In the genomic region with DNA sequence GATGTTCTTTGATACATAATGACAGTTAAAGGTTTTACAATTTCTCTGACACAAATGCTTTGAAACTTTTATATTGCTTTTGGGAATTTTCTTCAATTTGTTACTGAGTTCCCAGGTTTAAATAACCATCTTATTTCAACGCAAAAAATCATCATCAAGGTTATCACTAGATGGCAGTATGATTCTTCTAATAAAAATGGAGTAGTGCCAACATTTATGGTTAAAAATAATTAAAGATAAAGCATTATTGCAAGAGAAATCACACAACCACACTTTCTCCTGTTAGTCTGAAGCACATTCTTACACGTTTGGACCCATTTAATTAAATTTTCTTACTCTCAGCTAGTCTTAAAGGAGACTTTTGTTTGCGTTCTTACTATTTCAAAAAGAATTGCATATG, we compare ENCODE assay signal across 12 cellular contexts.
DNase-seq lines count a peak whose midpoint lies in the region; ATAC-seq and TF ChIP-seq lines count a peak whose summit lies in the region.
"Had no signal": no experiment of that assay in that cellular context is flagged by ENCODE, and none has a peak within 500 bp of the region (broad histone marks: within the 10 kb centered on the region; RNA-seq: fewer than 3 reads in every experiment).

No MANE protein-coding gene starts in this region.

- DNase-seq in cardiac muscle cell (ENCODE audit: low read depth in 1 of 2, low spot score in 1 of 2): peak; percentile 0 to 10
- no peak for DNase-seq in heart left ventricle
- DNase-seq in fibroblast of pulmonary artery (ENCODE audit: low read depth): peak; percentile 1
- no peak for DNase-seq in stimulated activated naive B cell treated with anti-CD40 and anti-IgM and Interleukin-4, amounts not matched to agents 10 μg/mL and 1 μg/mL and 100 μg/mL, for 72 hours
- DNase-seq in iPS-NIHi11 (ENCODE audit: low spot score): no peak
- DNase-seq: HCEC 1CT; NK-92 treated with Interleukin-12 subunit alpha and Interleukin-12 subunit beta, amount 100 ng/mL, for 24 hours; testis had no signal

- no peaks in the 10 kb centered on the region for H3K9me3 ChIP-seq in cardiac muscle cell (ENCODE audit: low read depth)
- H3K9me3 ChIP-seq in heart left ventricle: no peaks in the 10 kb centered on the region
- no peaks in the 10 kb centered on the region for H3K9me3 ChIP-seq in OCI-LY3 (ENCODE audit: insufficient read depth, low read length)
- H3K9me3 ChIP-seq: testis had no signal

- H3K4me1 Mint-ChIP-seq in stimulated activated naive B cell treated with anti-CD40 and anti-IgM and Interleukin-4, amounts not matched to agents 10 μg/mL and 1 μg/mL and 100 μg/mL, for 72 hours: no peaks in the 10 kb centered on the region

- no peak overlapping the region for H3K27ac ChIP-seq in cardiac muscle cell
- H3K27ac ChIP-seq in heart left ventricle: no peak overlapping the region
- H3K27ac ChIP-seq in OCI-LY3 (ENCODE audit: low read length): no peak overlapping the region
- H3K27ac ChIP-seq: testis had no signal

- H3K27me3 ChIP-seq in cardiac muscle cell: no peaks in the 10 kb centered on the region
- no peaks in the 10 kb centered on the region for H3K27me3 ChIP-seq in heart left ventricle
- H3K27me3 ChIP-seq in OCI-LY3 (ENCODE audit: low read depth, low read length): no peaks in the 10 kb centered on the region
- H3K27me3 ChIP-seq: testis had no signal

- no peaks in the 10 kb centered on the region for H3K79me2 ChIP-seq in OCI-LY3 (ENCODE audit: low read length)

- ATAC-seq in heart left ventricle: no peak
- no peak for ATAC-seq in stimulated activated naive B cell treated with anti-CD40 and anti-IgM and Interleukin-4, amounts not matched to agents 10 μg/mL and 1 μg/mL and 100 μg/mL, for 72 hours (replicated peaks)
- ATAC-seq in HG02610 (IDR thresholded peaks at IDR 0.05; ENCODE audit: unreplicated experiment): no peak
- ATAC-seq in GM21528 (IDR thresholded peaks at IDR 0.05; ENCODE audit: low FRiP score, unreplicated experiment): no peak
- ATAC-seq: sciatic nerve had no signal

- H3K4me1 ChIP-seq in cardiac muscle cell (ENCODE audit: low read depth): no peaks in the 10 kb centered on the region
- no peaks in the 10 kb centered on the region for H3K4me1 ChIP-seq in heart left ventricle
- H3K4me1 ChIP-seq in OCI-LY3 (ENCODE audit: low read length): peaks cover 4% of the 10 kb centered on the region; the same call in 1 of the 2 replicates
- H3K4me1 ChIP-seq: testis had no signal

- H3K9me3 Mint-ChIP-seq in stimulated activated naive B cell treated with anti-CD40 and anti-IgM and Interleukin-4, amounts not matched to agents 10 μg/mL and 1 μg/mL and 100 μg/mL, for 72 hours: no peaks in the 10 kb centered on the region

- H4K20me1 ChIP-seq in OCI-LY3 (ENCODE audit: insufficient read depth, low read length): no peaks in the 10 kb centered on the region

- TF ChIP-seq POLR2A in heart left ventricle (IDR thresholded peaks at IDR 0.05): no peak

- no peak overlapping the region for H3K9ac ChIP-seq in OCI-LY3 (ENCODE audit: low read length)

- H3K4me2 ChIP-seq in OCI-LY3 (ENCODE audit: low read length): peak overlapping the region; percentile 54

- no peaks in the 10 kb centered on the region for H3K36me3 Mint-ChIP-seq in stimulated activated naive B cell treated with anti-CD40 and anti-IgM and Interleukin-4, amounts not matched to agents 10 μg/mL and 1 μg/mL and 100 μg/mL, for 72 hours

- WGBS in heart left ventricle, 4 donors: 19 to 25% (median 23%) methylated on average over 3 of the region's 3 CpGs

- H3K4me3 Mint-ChIP-seq in stimulated activated naive B cell treated with anti-CD40 and anti-IgM and Interleukin-4, amounts not matched to agents 10 μg/mL and 1 μg/mL and 100 μg/mL, for 72 hours: no peak overlapping the region

- H3K4me3 ChIP-seq in cardiac muscle cell: no peak overlapping the region
- H3K4me3 ChIP-seq in heart left ventricle: no peak overlapping the region
- H3K4me3 ChIP-seq in OCI-LY3 (ENCODE audit: low read length): peak overlapping the region; percentile 48
- no peak overlapping the region for H3K4me3 ChIP-seq in fibroblast of pulmonary artery (replicated peaks; ENCODE audit: low read depth, low read length)
- H3K4me3 ChIP-seq: testis had no signal

- H3K36me3 ChIP-seq in cardiac muscle cell (no peaks in the 10 kb centered on the region), heart left ventricle (no peaks in the 10 kb centered on the region), OCI-LY3 (replicated peaks; ENCODE audit: low read depth, low read length) (no peaks in the 10 kb centered on the region)

- TF ChIP-seq CTCF in cardiac muscle cell (IDR thresholded peaks at IDR 0.05; ENCODE audit: low read depth, low read length) (no peak), heart left ventricle (IDR thresholded peaks at IDR 0.05) (peak in 2 of 12 donors; percentile 7 to 13), OCI-LY3 (IDR thresholded peaks at IDR 0.05; ENCODE audit: low read depth, low read length) (peak; percentile 52), fibroblast of pulmonary artery (IDR thresholded peaks at IDR 0.05; ENCODE audit: low read length, missing control alignments) (no peak)

- intact Hi-C loops in heart left ventricle (cut with DNase I): no loop called here

- no peak overlapping the region for H3K27ac Mint-ChIP-seq in stimulated activated naive B cell treated with anti-CD40 and anti-IgM and Interleukin-4, amounts not matched to agents 10 μg/mL and 1 μg/mL and 100 μg/mL, for 72 hours

- H2AFZ ChIP-seq in OCI-LY3 (ENCODE audit: low read depth, low read length): peak overlapping the region; percentile 56

- H3K27me3 Mint-ChIP-seq in stimulated activated naive B cell treated with anti-CD40 and anti-IgM and Interleukin-4, amounts not matched to agents 10 μg/mL and 1 μg/mL and 100 μg/mL, for 72 hours: no peaks in the 10 kb centered on the region

Comparison
In these comparisons a context has a peak if more than half of its experiments do, and no peak if none do; other contexts are left out.
1. DNase-seq: peak in cardiac muscle cell (2 of 2) and fibroblast of pulmonary artery (single experiment); none in heart left ventricle (0 of 5), stimulated activated naive B cell treated with anti-CD40 and anti-IgM and Interleukin-4, amounts not matched to agents 10 μg/mL and 1 μg/mL and 100 μg/mL, for 72 hours (single experiment) and iPS-NIHi11 (single experiment).